In genomic region chr2:68799138-68799537, GRCh38 we compare ENCODE assay signal across 13 cellular contexts.
DNase-seq lines count a peak whose midpoint lies in the region; ATAC-seq and TF ChIP-seq lines count a peak whose summit lies in the region.
"Had no signal": no experiment of that assay in that cellular context is flagged by ENCODE, and none has a peak within 500 bp of the region (broad histone marks: within the 10 kb centered on the region; RNA-seq: fewer than 3 reads in every experiment).

No MANE protein-coding gene starts in this region.

- no peaks in the 10 kb centered on the region for H3K27me3 Mint-ChIP-seq in stimulated activated naive CD8-positive, alpha-beta T cell treated with anti-CD3 and anti-CD28 coated beads, Interleukin-15, Interleukin-2, amounts not matched to agents 100 ng/mL and 50 ng/mL, for 24 hours
- no peaks in the 10 kb centered on the region for H3K27me3 Mint-ChIP-seq in stimulated activated naive CD8-positive, alpha-beta T cell treated with anti-CD3 and anti-CD28 coated beads, Interleukin-15, amount 100 ng/mL, for 72 hours
- H3K27me3 Mint-ChIP-seq: activated naive CD8-positive, alpha-beta T cell treated with anti-CD3 and anti-CD28 coated beads, Interleukin-2, amount 10 ng/mL, durations not matched to agents 7 days and 5 days had no signal

- H3K36me3 ChIP-seq in PC-3 (ENCODE audit: low read depth, low read length) (no peaks in the 10 kb centered on the region), PC-9 (ENCODE audit: low read depth) (no peaks in the 10 kb centered on the region)
- H3K36me3 ChIP-seq: BE2C had no signal

- H3K9me2 ChIP-seq in PC-3 (replicated peaks; ENCODE audit: low read length) (no peaks in the 10 kb centered on the region), PC-9 (ENCODE audit: insufficient read depth) (no peaks in the 10 kb centered on the region)

- H3K4me3 ChIP-seq in PC-3 (ENCODE audit: low read length) = no peak overlapping the region
- no peak overlapping the region for H3K4me3 ChIP-seq in PC-9

- H3K79me2 ChIP-seq in PC-3 (ENCODE audit: low read length) (no peaks in the 10 kb centered on the region), PC-9 (ENCODE audit: low read depth) (no peaks in the 10 kb centered on the region)

- H3K27me3 ChIP-seq in PC-3 (ENCODE audit: low read length) = peaks cover 12% of the 10 kb centered on the region; the same call in 1 of the 2 replicates
- no peaks in the 10 kb centered on the region for H3K27me3 ChIP-seq in PC-9 (ENCODE audit: insufficient read depth, low read depth)
- H3K27me3 ChIP-seq: BE2C had no signal

- intact Hi-C loops in PC-3 (cut with micrococcal nuclease) = no loop called here
- intact Hi-C loops in PC-9 (cut with micrococcal nuclease; ENCODE audit: unreplicated experiment) = no loop called here
- intact Hi-C loops in cardiac septum (cut with DNase I) = no loop called here

- H3F3A ChIP-seq in PC-3 (ENCODE audit: low read length, unreplicated experiment) = no peaks in the 10 kb centered on the region
- no peaks in the 10 kb centered on the region for H3F3A ChIP-seq in PC-9 (ENCODE audit: insufficient read depth, low read depth)

- H3K4me3 Mint-ChIP-seq in stimulated activated naive CD8-positive, alpha-beta T cell treated with anti-CD3 and anti-CD28 coated beads, Interleukin-15, Interleukin-2, amounts not matched to agents 100 ng/mL and 50 ng/mL, for 24 hours = no peak overlapping the region
- no peak overlapping the region for H3K4me3 Mint-ChIP-seq in stimulated activated naive CD8-positive, alpha-beta T cell treated with anti-CD3 and anti-CD28 coated beads, Interleukin-15, amount 100 ng/mL, for 72 hours
- H3K4me3 Mint-ChIP-seq: activated naive CD8-positive, alpha-beta T cell treated with anti-CD3 and anti-CD28 coated beads, Interleukin-2, amount 10 ng/mL, durations not matched to agents 7 days and 5 days had no signal

- H3K9ac ChIP-seq in PC-3 (ENCODE audit: low read length) = no peak overlapping the region
- H3K9ac ChIP-seq: KMS-11 had no signal

- no peak for ATAC-seq in stimulated activated naive CD8-positive, alpha-beta T cell treated with anti-CD3 and anti-CD28 coated beads, Interleukin-15, amount 100 ng/mL, for 72 hours
- ATAC-seq in PC-3 (peak; percentile 65), GM18511 (IDR thresholded peaks at IDR 0.05; ENCODE audit: unreplicated experiment) (no peak)

- CTCF ChIA-PET in PC-3 (lab: Charles Lee) (no interaction called here), PC-9 (lab: Charles Lee) (no interaction called here)

- H2AFZ ChIP-seq in PC-3 (ENCODE audit: low read length) (no peak overlapping the region), PC-9 (no peak overlapping the region)

- BruUV-seq in PC-3 (replicated peaks; lab: Mats Ljungman, UMichigan) = no TSS peak
- BruUV-seq in PC-9 (replicated peaks; lab: Mats Ljungman, UMichigan) = no TSS peak

- H3K27ac ChIP-seq in PC-3 (ENCODE audit: low read length) (no peak overlapping the region), epithelial cell of prostate (peak overlapping the region; percentile 94), PC-9 (no peak overlapping the region)
- H3K27ac ChIP-seq: KMS-11 had no signal

- H4K20me1 ChIP-seq in PC-3 (ENCODE audit: low read length) (no peaks in the 10 kb centered on the region), PC-9 (ENCODE audit: insufficient read depth) (no peaks in the 10 kb centered on the region)

- no peaks in the 10 kb centered on the region for H3K9me3 ChIP-seq in PC-3 (ENCODE audit: low read length)
- no peaks in the 10 kb centered on the region for H3K9me3 ChIP-seq in PC-9 (ENCODE audit: insufficient read depth, low read depth)
- H3K9me3 ChIP-seq: BE2C had no signal

- H3K27ac Mint-ChIP-seq in stimulated activated naive CD8-positive, alpha-beta T cell treated with anti-CD3 and anti-CD28 coated beads, Interleukin-15, Interleukin-2, amounts not matched to agents 100 ng/mL and 50 ng/mL, for 24 hours = peak overlapping the region; percentile 32
- no peak overlapping the region for H3K27ac Mint-ChIP-seq in stimulated activated naive CD8-positive, alpha-beta T cell treated with anti-CD3 and anti-CD28 coated beads, Interleukin-15, amount 100 ng/mL, for 72 hours
- H3K27ac Mint-ChIP-seq: activated naive CD8-positive, alpha-beta T cell treated with anti-CD3 and anti-CD28 coated beads, Interleukin-2, amount 10 ng/mL, durations not matched to agents 7 days and 5 days had no signal

- no peaks in the 10 kb centered on the region for H3K9me3 Mint-ChIP-seq in stimulated activated naive CD8-positive, alpha-beta T cell treated with anti-CD3 and anti-CD28 coated beads, Interleukin-15, Interleukin-2, amounts not matched to agents 100 ng/mL and 50 ng/mL, for 24 hours
- no peaks in the 10 kb centered on the region for H3K9me3 Mint-ChIP-seq in stimulated activated naive CD8-positive, alpha-beta T cell treated with anti-CD3 and anti-CD28 coated beads, Interleukin-15, amount 100 ng/mL, for 72 hours

- peaks cover 64% of the 10 kb centered on the region for H3K4me1 Mint-ChIP-seq in stimulated activated naive CD8-positive, alpha-beta T cell treated with anti-CD3 and anti-CD28 coated beads, Interleukin-15, Interleukin-2, amounts not matched to agents 100 ng/mL and 50 ng/mL, for 24 hours (ENCODE audit: low read depth)
- peaks cover 55% of the 10 kb centered on the region for H3K4me1 Mint-ChIP-seq in stimulated activated naive CD8-positive, alpha-beta T cell treated with anti-CD3 and anti-CD28 coated beads, Interleukin-15, amount 100 ng/mL, for 72 hours

- peaks cover 69% of the 10 kb centered on the region for H3K36me3 Mint-ChIP-seq in stimulated activated naive CD8-positive, alpha-beta T cell treated with anti-CD3 and anti-CD28 coated beads, Interleukin-15, Interleukin-2, amounts not matched to agents 100 ng/mL and 50 ng/mL, for 24 hours (ENCODE audit: low read depth)

- H3K4me1 ChIP-seq in PC-3 (ENCODE audit: insufficient read depth, low read length) (peaks cover 8% of the 10 kb centered on the region), PC-9 (replicated peaks; ENCODE audit: insufficient read depth) (no peaks in the 10 kb centered on the region)
- H3K4me1 ChIP-seq: BE2C had no signal

- POLR2A ChIA-PET in PC-3 (lab: Charles Lee; ENCODE audit: unreplicated experiment) = no interaction called here
- POLR2A ChIA-PET in PC-9 (lab: Charles Lee; ENCODE audit: unreplicated experiment) = no interaction called here

- H3K4me2 ChIP-seq in PC-3 (ENCODE audit: low read length) (no peak overlapping the region), PC-9 (no peak overlapping the region)
- H3K4me2 ChIP-seq: KMS-11 had no signal

- no peak for DNase-seq in stimulated activated naive CD8-positive, alpha-beta T cell treated with anti-CD3 and anti-CD28 coated beads, Interleukin-15, amount 100 ng/mL, for 72 hours
- peak; percentile 31 for DNase-seq in PC-3
- no peak for DNase-seq in epithelial cell of prostate (ENCODE audit: low read depth, low spot score)
- no peak for DNase-seq in NCI-H2227 treated with DMSO at 0.1 percent for 48 hours (lab: John Stamatoyannopoulos, UW)
- no peak for DNase-seq in PC-9
- DNase-seq in cardiac septum (ENCODE audit: low spot score) = no peak
- DNase-seq: activated CD4-positive, alpha-beta T cell treated with anti-CD3 and anti-CD28 coated beads for 4 hours; activated naive CD8-positive, alpha-beta T cell treated with anti-CD3 and anti-CD28 coated beads, Interleukin-2, amount 10 ng/mL, durations not matched to agents 7 days and 5 days; BE2C; NCI-H524 had no signal

- no peak for TF ChIP-seq CTCF in PC-3 (conservative IDR thresholded peaks at IDR 0.05; ENCODE audit: low read depth, low read length)
- no peak for TF ChIP-seq CTCF in PC-9 (conservative IDR thresholded peaks at IDR 0.05)
